ENCODE assay signal across 1 cellular context in the genomic region with DNA sequence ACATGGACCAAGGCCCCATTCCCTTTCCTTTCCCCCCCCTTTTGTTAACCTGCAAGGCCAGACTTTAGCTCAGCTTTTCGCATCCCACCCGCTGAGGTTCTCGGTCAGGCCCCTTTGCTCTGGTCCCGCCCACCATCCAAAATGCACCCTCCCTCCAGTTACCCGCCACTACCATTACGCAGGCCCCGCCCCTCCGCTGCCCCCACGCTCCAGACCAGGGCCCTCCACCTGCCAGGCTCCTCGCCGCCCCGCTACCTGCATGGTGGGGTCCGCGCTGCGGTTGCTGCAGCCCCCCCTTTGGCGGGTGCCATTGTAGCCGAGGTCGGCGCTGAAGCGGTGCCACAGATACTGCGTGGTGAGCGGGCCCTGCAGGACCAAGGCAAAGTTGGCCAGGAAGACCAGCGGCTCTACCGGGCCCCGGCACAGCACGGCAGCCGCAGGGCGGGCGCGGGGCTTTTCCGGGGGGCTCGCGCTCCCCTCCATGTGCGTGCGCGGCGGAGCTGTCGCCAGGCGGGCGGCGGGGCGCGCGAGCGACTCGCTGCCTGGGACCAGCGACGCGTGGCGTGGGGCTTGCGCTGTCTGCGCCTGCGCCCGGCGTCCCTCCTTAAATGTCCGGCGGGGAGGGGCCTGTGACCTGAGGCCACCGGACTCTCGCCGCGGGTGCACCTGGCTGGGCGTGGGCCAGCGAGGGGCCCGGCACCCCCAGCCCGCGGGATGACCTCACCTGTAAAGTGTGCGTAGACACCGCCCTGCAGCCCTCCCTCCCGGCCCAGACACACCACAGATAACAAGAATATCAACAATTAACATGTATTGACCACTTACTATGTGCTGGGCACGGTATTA.
TF ChIP-seq lines count a peak whose summit lies in the region.

TSS of gene SLC46A1 (minus strand) at position 581 of the 846 bp plus-strand sequence. CDS start at position 483, 98 bp downstream.

TF ChIP-seq in HEK293, 187 proteins besides CTCF, POLR2A, EP300 and RAD21 (continued from another document and continues in another):
- TF ChIP-seq REST (tag by site-specific recombination; IDR thresholded peaks at IDR 0.05) (no peak), ZNF37A (tag by site-specific recombination; IDR thresholded peaks at IDR 0.05) (no peak), ZNF561 (tag by site-specific recombination; IDR thresholded peaks at IDR 0.05; ENCODE audit: borderline replicate concordance) (peak; percentile 36; the same call in 1 of the 2 replicates), ZNF677 (tag by site-specific recombination; IDR thresholded peaks at IDR 0.05) (peak; percentile 37; the same call in 1 of the 2 replicates), ZNF292 (tag by site-specific recombination; IDR thresholded peaks at IDR 0.05; ENCODE audit: borderline replicate concordance, low read depth) (no peak), KLF16 (tag by site-specific recombination; IDR thresholded peaks at IDR 0.05) (peak; percentile 82), ZSCAN4 (tag by site-specific recombination; IDR thresholded peaks at IDR 0.05) (no peak), ZIC2 (tag by site-specific recombination; IDR thresholded peaks at IDR 0.05) (peak; percentile 61), KLF8 (tag by site-specific recombination; IDR thresholded peaks at IDR 0.05) (peak; percentile 73; the same call in 1 of the 2 replicates), ZNF626 (tag by site-specific recombination; IDR thresholded peaks at IDR 0.05) (no peak), ZNF2 (tag by site-specific recombination; IDR thresholded peaks at IDR 0.05) (peak; percentile 38; the same call in 1 of the 2 replicates), PRDM10 (tag by site-specific recombination; IDR thresholded peaks at IDR 0.05) (peak; percentile 96), KLF7 (tag by site-specific recombination; IDR thresholded peaks at IDR 0.05; ENCODE audit: borderline replicate concordance) (peak; percentile 73; the same call in 1 of the 2 replicates), BCL11B (tag by site-specific recombination; IDR thresholded peaks at IDR 0.05; ENCODE audit: low read depth) (peak; percentile 65; the same call in 1 of the 2 replicates), MYNN (tag by site-specific recombination; IDR thresholded peaks at IDR 0.05; ENCODE audit: borderline replicate concordance) (no peak), ZNF394 (tag by site-specific recombination; IDR thresholded peaks at IDR 0.05; ENCODE audit: borderline replicate concordance) (0 out of 2 replicates have a peak, but pooled peaks have one; percentile 13), KLF10 (tag by site-specific recombination; IDR thresholded peaks at IDR 0.05) (peak; percentile 58; the same call in 1 of the 2 replicates), ZNF621 (tag by site-specific recombination; IDR thresholded peaks at IDR 0.05) (no peak), ZSCAN5A (tag by site-specific recombination; IDR thresholded peaks at IDR 0.05) (0 out of 2 replicates have a peak, but pooled peaks have one; percentile 43), ZNF239 (tag by site-specific recombination; IDR thresholded peaks at IDR 0.05) (0 out of 2 replicates have a peak, but pooled peaks have one; percentile 43), ZNF426 (tag by site-specific recombination; IDR thresholded peaks at IDR 0.05) (no peak), SP2 (tag by site-specific recombination; IDR thresholded peaks at IDR 0.05) (peak; percentile 86), ZSCAN30 (tag by site-specific recombination; IDR thresholded peaks at IDR 0.05) (peak; percentile 71), ZBTB44 (tag by site-specific recombination; IDR thresholded peaks at IDR 0.05) (no peak; the same call in 1 of the 2 replicates), SP7 (tag by site-specific recombination; IDR thresholded peaks at IDR 0.05) (peak; percentile 64), ZNF302 (tag by site-specific recombination; IDR thresholded peaks at IDR 0.05; ENCODE audit: low read depth) (no peak), ZNF629 (tag by site-specific recombination; IDR thresholded peaks at IDR 0.05) (no peak; the same call in 1 of the 2 replicates)
- TF ChIP-seq, protein P1, sequence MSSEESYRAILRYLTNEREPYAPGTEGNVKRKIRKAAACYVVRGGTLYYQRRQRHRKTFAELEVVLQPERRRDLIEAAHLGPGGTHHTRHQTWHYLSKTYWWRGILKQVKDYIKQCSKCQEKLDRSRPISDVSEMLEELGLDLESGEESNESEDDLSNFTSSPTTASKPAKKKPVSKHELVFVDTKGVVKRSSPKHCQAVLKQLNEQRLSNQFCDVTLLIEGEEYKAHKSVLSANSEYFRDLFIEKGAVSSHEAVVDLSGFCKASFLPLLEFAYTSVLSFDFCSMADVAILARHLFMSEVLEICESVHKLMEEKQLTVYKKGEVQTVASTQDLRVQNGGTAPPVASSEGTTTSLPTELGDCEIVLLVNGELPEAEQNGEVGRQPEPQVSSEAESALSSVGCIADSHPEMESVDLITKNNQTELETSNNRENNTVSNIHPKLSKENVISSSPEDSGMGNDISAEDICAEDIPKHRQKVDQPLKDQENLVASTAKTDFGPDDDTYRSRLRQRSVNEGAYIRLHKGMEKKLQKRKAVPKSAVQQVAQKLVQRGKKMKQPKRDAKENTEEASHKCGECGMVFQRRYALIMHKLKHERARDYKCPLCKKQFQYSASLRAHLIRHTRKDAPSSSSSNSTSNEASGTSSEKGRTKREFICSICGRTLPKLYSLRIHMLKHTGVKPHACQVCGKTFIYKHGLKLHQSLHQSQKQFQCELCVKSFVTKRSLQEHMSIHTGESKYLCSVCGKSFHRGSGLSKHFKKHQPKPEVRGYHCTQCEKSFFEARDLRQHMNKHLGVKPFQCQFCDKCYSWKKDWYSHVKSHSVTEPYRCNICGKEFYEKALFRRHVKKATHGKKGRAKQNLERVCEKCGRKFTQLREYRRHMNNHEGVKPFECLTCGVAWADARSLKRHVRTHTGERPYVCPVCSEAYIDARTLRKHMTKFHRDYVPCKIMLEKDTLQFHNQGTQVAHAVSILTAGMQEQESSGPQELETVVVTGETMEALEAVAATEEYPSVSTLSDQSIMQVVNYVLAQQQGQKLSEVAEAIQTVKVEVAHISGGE (tag by site-specific recombination; conservative IDR thresholded peaks at IDR 0.05; ENCODE audit: low read depth): peak; percentile 87
- TF ChIP-seq, protein P2, sequence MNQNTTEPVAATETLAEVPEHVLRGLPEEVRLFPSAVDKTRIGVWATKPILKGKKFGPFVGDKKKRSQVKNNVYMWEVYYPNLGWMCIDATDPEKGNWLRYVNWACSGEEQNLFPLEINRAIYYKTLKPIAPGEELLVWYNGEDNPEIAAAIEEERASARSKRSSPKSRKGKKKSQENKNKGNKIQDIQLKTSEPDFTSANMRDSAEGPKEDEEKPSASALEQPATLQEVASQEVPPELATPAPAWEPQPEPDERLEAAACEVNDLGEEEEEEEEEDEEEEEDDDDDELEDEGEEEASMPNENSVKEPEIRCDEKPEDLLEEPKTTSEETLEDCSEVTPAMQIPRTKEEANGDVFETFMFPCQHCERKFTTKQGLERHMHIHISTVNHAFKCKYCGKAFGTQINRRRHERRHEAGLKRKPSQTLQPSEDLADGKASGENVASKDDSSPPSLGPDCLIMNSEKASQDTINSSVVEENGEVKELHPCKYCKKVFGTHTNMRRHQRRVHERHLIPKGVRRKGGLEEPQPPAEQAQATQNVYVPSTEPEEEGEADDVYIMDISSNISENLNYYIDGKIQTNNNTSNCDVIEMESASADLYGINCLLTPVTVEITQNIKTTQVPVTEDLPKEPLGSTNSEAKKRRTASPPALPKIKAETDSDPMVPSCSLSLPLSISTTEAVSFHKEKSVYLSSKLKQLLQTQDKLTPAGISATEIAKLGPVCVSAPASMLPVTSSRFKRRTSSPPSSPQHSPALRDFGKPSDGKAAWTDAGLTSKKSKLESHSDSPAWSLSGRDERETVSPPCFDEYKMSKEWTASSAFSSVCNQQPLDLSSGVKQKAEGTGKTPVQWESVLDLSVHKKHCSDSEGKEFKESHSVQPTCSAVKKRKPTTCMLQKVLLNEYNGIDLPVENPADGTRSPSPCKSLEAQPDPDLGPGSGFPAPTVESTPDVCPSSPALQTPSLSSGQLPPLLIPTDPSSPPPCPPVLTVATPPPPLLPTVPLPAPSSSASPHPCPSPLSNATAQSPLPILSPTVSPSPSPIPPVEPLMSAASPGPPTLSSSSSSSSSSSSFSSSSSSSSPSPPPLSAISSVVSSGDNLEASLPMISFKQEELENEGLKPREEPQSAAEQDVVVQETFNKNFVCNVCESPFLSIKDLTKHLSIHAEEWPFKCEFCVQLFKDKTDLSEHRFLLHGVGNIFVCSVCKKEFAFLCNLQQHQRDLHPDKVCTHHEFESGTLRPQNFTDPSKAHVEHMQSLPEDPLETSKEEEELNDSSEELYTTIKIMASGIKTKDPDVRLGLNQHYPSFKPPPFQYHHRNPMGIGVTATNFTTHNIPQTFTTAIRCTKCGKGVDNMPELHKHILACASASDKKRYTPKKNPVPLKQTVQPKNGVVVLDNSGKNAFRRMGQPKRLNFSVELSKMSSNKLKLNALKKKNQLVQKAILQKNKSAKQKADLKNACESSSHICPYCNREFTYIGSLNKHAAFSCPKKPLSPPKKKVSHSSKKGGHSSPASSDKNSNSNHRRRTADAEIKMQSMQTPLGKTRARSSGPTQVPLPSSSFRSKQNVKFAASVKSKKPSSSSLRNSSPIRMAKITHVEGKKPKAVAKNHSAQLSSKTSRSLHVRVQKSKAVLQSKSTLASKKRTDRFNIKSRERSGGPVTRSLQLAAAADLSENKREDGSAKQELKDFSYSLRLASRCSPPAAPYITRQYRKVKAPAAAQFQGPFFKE (tag by site-specific recombination; IDR thresholded peaks at IDR 0.05; ENCODE audit: borderline replicate concordance): no peak
